25 cellular contexts compared by ENCODE assay signal in the genomic region with DNA sequence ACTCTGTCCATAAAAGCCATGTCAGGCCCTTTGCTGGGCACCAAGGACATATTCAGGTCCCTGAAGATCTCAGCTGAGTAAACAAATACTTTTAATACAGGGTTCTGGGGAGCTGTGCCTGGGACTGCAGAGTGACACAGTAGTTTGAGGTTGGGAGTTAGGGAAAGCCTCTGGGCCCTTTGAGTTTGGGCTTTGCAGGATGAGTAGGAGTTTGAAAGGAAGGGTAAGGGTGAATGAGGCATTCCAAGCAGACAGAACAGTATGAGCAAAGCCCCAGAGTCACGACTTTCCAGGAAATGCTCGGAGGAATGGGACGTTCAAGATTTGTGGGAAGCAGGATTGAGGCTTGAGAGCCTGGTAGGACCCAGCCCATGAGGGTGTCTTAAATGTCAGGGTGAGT. TPM values are rescaled to one million over a fixed set of nuclear protein-coding genes. Genes with fewer than 3 reads are reported as not detected.
DNase-seq lines count a peak whose midpoint lies in the region; ATAC-seq and TF ChIP-seq lines count a peak whose summit lies in the region.
"Had no signal": no experiment of that assay in that cellular context is flagged by ENCODE, and none has a peak within 500 bp of the region (broad histone marks: within the 10 kb centered on the region; RNA-seq: fewer than 3 reads in every experiment).

No MANE protein-coding gene starts in this region.

- no peak overlapping the region for H2BK12ac ChIP-seq in mesenchymal stem cell (ENCODE audit: low read length in 2 of 2)

- H2BK5ac ChIP-seq in mesenchymal stem cell (ENCODE audit: low read depth, low read length, poor library complexity, severe bottlenecking), result no peak overlapping the region

- H2AK5ac ChIP-seq in mesenchymal stem cell (ENCODE audit: low read length, severe bottlenecking), result peak overlapping the region; percentile 69

- no peaks in the 10 kb centered on the region for H3K36me3 ChIP-seq in HEK293 (ENCODE audit: control insufficient read depth in 2 of 2, insufficient read depth in 1 of 2, low read length in 2 of 2)
- H3K36me3 ChIP-seq in mesenchymal stem cell (ENCODE audit: control insufficient read depth in 1 of 2, insufficient read depth in 2 of 2, low read depth in 1 of 2, low read length in 2 of 2), result no peaks in the 10 kb centered on the region
- no peaks in the 10 kb centered on the region for H3K36me3 ChIP-seq in osteoblast (ENCODE audit: insufficient read depth, low read length)

- no peak for ATAC-seq in GM18907 (IDR thresholded peaks at IDR 0.05; ENCODE audit: unreplicated experiment)
- no peak for ATAC-seq in GM21367 (IDR thresholded peaks at IDR 0.05; ENCODE audit: unreplicated experiment)
- no peak for ATAC-seq in GM21723 (IDR thresholded peaks at IDR 0.05; ENCODE audit: unreplicated experiment)
- ATAC-seq: PC-3 had no signal

- H3K27me3 ChIP-seq in mesenchymal stem cell (ENCODE audit: control insufficient read depth in 1 of 2, insufficient read depth in 1 of 2, low read length in 2 of 2) (peaks cover 23 to 58% of the 10 kb centered on the region in 2 experiments), osteoblast (ENCODE audit: insufficient read depth, low read length) (peaks cover 18% of the 10 kb centered on the region)

- CTCF ChIA-PET in HEK293 (lab: Yijun Ruan, JAX), result interaction anchor here (2.1 kb wide), 1 partner anchor 14 kb away, joined by 11 read pairs; the partner anchor contains the start of gene CRB2

- H3K4me3 ChIP-seq in HEK293 (ENCODE audit: low read depth, low read length) (no peak overlapping the region), mesenchymal stem cell (ENCODE audit: insufficient read depth in 1 of 2, low read depth in 1 of 2, low read length in 2 of 2) (no peak overlapping the region), osteoblast (ENCODE audit: insufficient read depth, low read length) (no peak overlapping the region)

- H2AFZ ChIP-seq in mesenchymal stem cell (ENCODE audit: low read depth, low read length), result no peak overlapping the region
- no peak overlapping the region for H2AFZ ChIP-seq in osteoblast (ENCODE audit: low read length)

- no peak overlapping the region for H3K23ac ChIP-seq in mesenchymal stem cell (ENCODE audit: low read length in 2 of 2)

- H3K27ac ChIP-seq in HEK293 (ENCODE audit: extremely low read depth, low read depth, low read length), result no peak overlapping the region
- peak overlapping the region; percentile 88 for H3K27ac ChIP-seq in caudate nucleus (ENCODE audit: low read depth, low read length)
- H3K27ac ChIP-seq in mesenchymal stem cell (ENCODE audit: low read length, poor library complexity, severe bottlenecking), result no peak overlapping the region
- H3K27ac ChIP-seq in osteoblast (ENCODE audit: low read depth, low read length), result no peak overlapping the region
- H3K27ac ChIP-seq: KMS-11 had no signal

- H3K9ac ChIP-seq in mesenchymal stem cell (ENCODE audit: low read length), result no peak overlapping the region
- H3K9ac ChIP-seq: KMS-11 had no signal

- DNase-seq in caudate nucleus (lab: John Stamatoyannopoulos, UW), result no peak
- no peak for DNase-seq in mesenchymal stem cell
- peak; percentile 89 for DNase-seq in osteoblast (ENCODE audit: insufficient read length, low spot score, missing footprints)
- no peak for DNase-seq in central memory CD4-positive, alpha-beta T cell
- DNase-seq: Calu3; DMS79 treated with DMSO at 0.1 percent for 48 hours; GF-D8; HFFc6; IMR-90; NCI-H1092; NCI-H1436; NCI-H187; NCI-H2081 treated with DMSO at 0.1 percent for 48 hours; NCI-H2171; NCI-H345; NCI-H524 treated with DMSO at 0.1 percent for 48 hours; NCI-H774; NK-92 treated with Interleukin-12 subunit alpha and Interleukin-12 subunit beta, amount 100 ng/mL, for 24 hours; PC-3 had no signal

- TF ChIP-seq CTCF in HEK293 (tag by site-specific recombination; IDR thresholded peaks at IDR 0.05), result no peak
- TF ChIP-seq CTCF in osteoblast (IDR thresholded peaks at IDR 0.05; ENCODE audit: extremely low read depth, low read depth, low read length), result no peak

- no peaks in the 10 kb centered on the region for H3K79me2 ChIP-seq in osteoblast (ENCODE audit: insufficient read depth, low read length)

- no peak overlapping the region for H3K4me2 ChIP-seq in mesenchymal stem cell (ENCODE audit: low read length, poor library complexity, severe bottlenecking)
- H3K4me2 ChIP-seq in osteoblast (ENCODE audit: insufficient read depth, low read length), result no peak overlapping the region
- H3K4me2 ChIP-seq: KMS-11 had no signal

- no peak overlapping the region for H2BK120ac ChIP-seq in mesenchymal stem cell (ENCODE audit: low read depth, low read length)

- H3K79me1 ChIP-seq in mesenchymal stem cell (replicated peaks; ENCODE audit: low read length, poor library complexity, severe bottlenecking), result no peaks in the 10 kb centered on the region

- no peaks in the 10 kb centered on the region for H3K4me1 ChIP-seq in HEK293 (ENCODE audit: control insufficient read depth, insufficient read depth, low read length)
- H3K4me1 ChIP-seq in mesenchymal stem cell (ENCODE audit: control insufficient read depth, insufficient read depth, low read depth, low read length), result peaks cover 46% of the 10 kb centered on the region
- no peaks in the 10 kb centered on the region for H3K4me1 ChIP-seq in osteoblast (ENCODE audit: insufficient read depth, low read length)

- no peak overlapping the region for H3K18ac ChIP-seq in mesenchymal stem cell (ENCODE audit: low read depth in 1 of 2, low read length in 2 of 2)

- H4K91ac ChIP-seq in mesenchymal stem cell (ENCODE audit: low read length), result no peak overlapping the region

- H3K4ac ChIP-seq in mesenchymal stem cell (ENCODE audit: low read depth in 1 of 2, low read length in 2 of 2), result no peak overlapping the region

- POLR2A ChIA-PET in HEK293 (lab: Yijun Ruan, JAX), result no interaction called here

- no peak overlapping the region for H4K8ac ChIP-seq in mesenchymal stem cell (ENCODE audit: low read length)

- H2BK15ac ChIP-seq in mesenchymal stem cell (ENCODE audit: low read depth, poor library complexity, severe bottlenecking), result no peak overlapping the region

- H3K9me3 ChIP-seq in HEK293 (ENCODE audit: control insufficient read depth, insufficient read depth, low read depth, low read length) (no peaks in the 10 kb centered on the region), mesenchymal stem cell (ENCODE audit: control insufficient read depth, low read length) (no peaks in the 10 kb centered on the region), osteoblast (ENCODE audit: low read depth, low read length) (no peaks in the 10 kb centered on the region)

- H3K14ac ChIP-seq in mesenchymal stem cell (ENCODE audit: low read length in 2 of 2), result no peak overlapping the region

- WGBS in mesenchymal stem cell, result 57% methylated on average over 3 of the region's 3 CpGs

- no peaks in the 10 kb centered on the region for H4K20me1 ChIP-seq in osteoblast (ENCODE audit: insufficient read depth, low read length)

TF ChIP-seq in HEK293, 187 proteins besides CTCF, POLR2A, EP300 and RAD21:
- TF ChIP-seq ZNF362 (tag by site-specific recombination; IDR thresholded peaks at IDR 0.05) (no peak), ZFP3 (tag by site-specific recombination; IDR thresholded peaks at IDR 0.05; ENCODE audit: low read depth) (peak; percentile 97)

RNA-seq across cellular contexts. Expression of gene CRB2, which starts 13.3 kb away (rescaled TPM):
- polyA plus RNA-seq in mesenchymal stem cell (2013, experiment 1 of 2), result 0.11 TPM
- polyA plus RNA-seq in mesenchymal stem cell (2013, experiment 2 of 2), result 0.10 TPM
- total RNA-seq in osteoblast, result not detected in 2 replicates
- total RNA-seq: Calu3, HFFc6, IMR-90, PC-3 had no signal
- polyA plus RNA-seq: BJ, IMR-90 had no signal
